Comparison of ENCODE assay signal across 21 cellular contexts in genomic region chr6:32290886-32291450, GRCh38.
"Had no signal": no experiment of that assay in that cellular context is flagged by ENCODE, and none has a peak within 500 bp of the region (broad histone marks: within the 10 kb centered on the region; RNA-seq: fewer than 3 reads in every experiment).

No MANE protein-coding gene starts in this region.

- H3K27me3 ChIP-seq: left lung, thyroid gland had no signal

- H3K4me1 Mint-ChIP-seq: activated CD4-positive, alpha-beta T cell treated with anti-CD3 and anti-CD28 coated beads for 36 hours; activated naive CD8-positive, alpha-beta T cell treated with anti-CD3 and anti-CD28 coated beads, Interleukin-2, amount 10 ng/mL, durations not matched to agents 7 days and 5 days; natural killer cell; WTC11 had no signal

- H3K4me3 Mint-ChIP-seq: activated CD4-positive, alpha-beta T cell treated with anti-CD3 and anti-CD28 coated beads for 36 hours; activated naive CD8-positive, alpha-beta T cell treated with anti-CD3 and anti-CD28 coated beads, Interleukin-2, amount 10 ng/mL, durations not matched to agents 7 days and 5 days; natural killer cell; WTC11 had no signal

- H3K36me3 Mint-ChIP-seq: activated naive CD8-positive, alpha-beta T cell treated with anti-CD3 and anti-CD28 coated beads, Interleukin-2, amount 10 ng/mL, durations not matched to agents 7 days and 5 days; natural killer cell; WTC11 had no signal

- H3K27ac Mint-ChIP-seq: activated CD4-positive, alpha-beta T cell treated with anti-CD3 and anti-CD28 coated beads for 36 hours; activated naive CD8-positive, alpha-beta T cell treated with anti-CD3 and anti-CD28 coated beads, Interleukin-2, amount 10 ng/mL, durations not matched to agents 7 days and 5 days; natural killer cell; WTC11 had no signal

- ATAC-seq: activated CD4-positive, alpha-beta T cell treated with anti-CD3 and anti-CD28 coated beads for 36 hours; left lung; natural killer cell; sciatic nerve; stimulated activated naive CD8-positive, alpha-beta T cell treated with anti-CD3 and anti-CD28 coated beads, Interleukin-15, Interleukin-2, amounts not matched to agents 100 U/mL and 50 U/mL, for 24 hours; WTC11 had no signal

- H3K4me1 ChIP-seq: left lung, thyroid gland had no signal

- DNase-seq: activated CD4-positive, alpha-beta T cell treated with anti-CD3 and anti-CD28 coated beads for 36 hours; activated CD4-positive, alpha-beta T cell treated with anti-CD3 and anti-CD28 coated beads, Interleukin-2, amount 50 U/mL, for 4 hours; activated CD8-positive, alpha-beta memory T cell treated with anti-CD3 and anti-CD28 coated beads, Interleukin-2, amount 50 U/mL, for 48 hours; activated naive CD4-positive, alpha-beta T cell treated with Interleukin-2 at 50 U/mL for 16 hours; activated naive CD8-positive, alpha-beta T cell treated with anti-CD3 and anti-CD28 coated beads, Interleukin-2, amount 10 ng/mL, durations not matched to agents 7 days and 5 days; activated T-cell treated with anti-CD3 and anti-CD28 coated beads, Interleukin-2, amount 50 U/mL, for 48 hours; amygdala; cerebellar nuclear complex; cortex of kidney; erythroblast; hippocampal formation; kidney glomerular epithelial cell; left lung; midbrain; natural killer cell; stimulated activated CD4-positive, alpha-beta T cell treated with anti-CD3 and anti-CD28 coated beads, Interleukin-4, amount 100 ng/mL, for 4 hours; stimulated activated naive CD8-positive, alpha-beta T cell treated with anti-CD3 and anti-CD28 coated beads, Interleukin-15, Interleukin-2, amounts not matched to agents 100 U/mL and 50 U/mL, for 24 hours; T-helper 9 cell; thyroid gland had no signal

- H3K4me3 ChIP-seq: left lung, thyroid gland had no signal

- H3K27ac ChIP-seq: left lung, thyroid gland had no signal

- H3K9me3 Mint-ChIP-seq: activated naive CD8-positive, alpha-beta T cell treated with anti-CD3 and anti-CD28 coated beads, Interleukin-2, amount 10 ng/mL, durations not matched to agents 7 days and 5 days; natural killer cell; WTC11 had no signal
